10 cellular contexts compared by ENCODE assay signal in the genomic region with DNA sequence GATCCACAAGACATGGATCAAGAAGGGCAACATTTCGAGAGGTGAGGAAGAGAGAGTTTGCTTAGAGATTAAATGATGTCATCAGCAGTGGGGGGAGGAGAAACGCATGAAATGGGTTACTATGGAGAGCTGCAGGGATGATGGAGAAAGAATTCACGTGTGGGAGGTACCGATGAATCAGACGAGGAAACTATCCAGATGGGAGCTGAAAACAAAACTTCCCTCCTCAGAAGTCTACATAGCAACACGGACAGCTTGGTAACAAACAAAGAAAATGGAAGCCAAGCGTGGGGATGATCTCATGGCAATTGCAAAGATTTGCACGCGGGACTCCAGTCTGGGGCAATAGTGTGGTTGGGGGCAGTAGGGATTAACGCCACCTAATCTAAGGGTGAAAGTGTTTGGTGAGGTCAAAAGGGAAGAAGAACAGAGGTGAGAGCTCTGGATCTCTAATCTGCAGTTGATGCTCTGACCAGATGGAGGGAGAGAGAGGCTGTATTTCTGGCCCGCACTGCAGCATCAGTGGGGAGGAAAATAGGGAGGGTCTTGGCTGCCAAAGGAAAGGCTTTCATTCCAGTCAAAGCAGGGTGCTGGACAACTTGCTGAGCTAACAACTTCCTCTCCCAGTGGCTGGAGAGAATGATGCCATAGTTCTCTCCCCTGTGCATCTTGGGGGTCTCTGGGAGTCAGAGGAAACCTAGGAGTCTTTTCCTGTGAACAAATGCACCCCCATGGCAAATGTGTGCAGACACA. TPM values are rescaled to one million over a fixed set of nuclear protein-coding genes. Genes with fewer than 3 reads are reported as not detected.
DNase-seq lines count a peak whose midpoint lies in the region; ATAC-seq, FAIRE-seq and TF ChIP-seq lines count a peak whose summit lies in the region.
"Had no signal": no experiment of that assay in that cellular context is flagged by ENCODE, and none has a peak within 500 bp of the region (broad histone marks: within the 10 kb centered on the region; RNA-seq: fewer than 3 reads in every experiment).

No MANE protein-coding gene starts in this region.

- H3K18ac ChIP-seq in H9 (ENCODE audit: insufficient read length, low read depth, low read length) = no peak overlapping the region

- H3K23me2 ChIP-seq in H9 (ENCODE audit: insufficient read length, low read depth, low read length, poor library complexity, severe bottlenecking) = no peaks in the 10 kb centered on the region

- H2AK5ac ChIP-seq in H9 (ENCODE audit: insufficient read length, low read length) = no peak overlapping the region

- no peak overlapping the region for H3K9ac ChIP-seq in H9 (ENCODE audit: extremely low read depth, insufficient read length, low read length)
- H3K9ac ChIP-seq in K562 (ENCODE audit: insufficient read depth in 1 of 2, low read depth in 2 of 2, low read length in 2 of 2) = no peak overlapping the region
- H3K9ac ChIP-seq in stomach smooth muscle (ENCODE audit: low read length in 2 of 2) = peak overlapping the region in 1 of 2 donors; percentile 21

- H3K9me3 ChIP-seq in H9 (ENCODE audit: control insufficient read depth, low read depth, low read length) (no peaks in the 10 kb centered on the region), K562 (replicated peaks; ENCODE audit: control insufficient read depth, insufficient read depth, low read depth, low read length) (no peaks in the 10 kb centered on the region), stomach smooth muscle (ENCODE audit: control insufficient read depth in 2 of 2, low read length in 2 of 2) (no peaks in the 10 kb centered on the region)

- in situ Hi-C loops in K562 (cut with MboI) = no loop called here

- no peak overlapping the region for H4K8ac ChIP-seq in H9 (replicated peaks; ENCODE audit: insufficient read length, low read depth, low read length)

- H3K4ac ChIP-seq in H9 (ENCODE audit: low read depth, low read length) = no peak overlapping the region

- ATAC-seq in K562 = no peak
- ATAC-seq: activated CD4-positive, CD25-positive, alpha-beta regulatory T cell treated with anti-CD3 and anti-CD28 coated beads, Interleukin-2, amount 50 U/mL, for 24 hours; left colon had no signal

- H3K36me3 Mint-ChIP-seq in H9 (ENCODE audit: insufficient read depth in 1 of 3, low read depth in 3 of 3) = no peaks in the 10 kb centered on the region
- H3K36me3 Mint-ChIP-seq in T-helper 2 cell treated with Interferon-gamma antibody and Interleukin-4, amounts not matched to agents 5 μg/mL and 100 μg/mL, for 36 hours (ENCODE audit: low read depth) = no peaks in the 10 kb centered on the region

- H2BK12ac ChIP-seq in H9 (ENCODE audit: insufficient read length, low read depth, low read length) = no peak overlapping the region

- TF ChIP-seq CTCF in H9 (conservative IDR thresholded peaks at IDR 0.05) (no peak), K562 (IDR thresholded peaks at IDR 0.05 in 2 of 3, conservative IDR thresholded peaks at IDR 0.05 in 1 of 3; ENCODE audit: insufficient read depth in 2 of 3, low read depth in 1 of 3, low read length in 3 of 3) (no peak)

- H3K36me3 ChIP-seq in K562 (ENCODE audit: control insufficient read depth, insufficient read depth, low read length) (no peaks in the 10 kb centered on the region), stomach smooth muscle (ENCODE audit: control insufficient read depth in 2 of 2, insufficient read depth in 2 of 2, low read length in 2 of 2) (no peaks in the 10 kb centered on the region)

- H3K27ac Mint-ChIP-seq in H9 = peak overlapping the region in 2 of 3 experiments; percentile 11 to 73; a peak in 3 of 7 replicates
- H3K27ac Mint-ChIP-seq in T-helper 2 cell treated with Interferon-gamma antibody and Interleukin-4, amounts not matched to agents 5 μg/mL and 100 μg/mL, for 36 hours = no peak overlapping the region

- H3K27me3 Mint-ChIP-seq in H9 (ENCODE audit: low read depth) = peaks cover 8% of the 10 kb centered on the region
- no peaks in the 10 kb centered on the region for H3K27me3 Mint-ChIP-seq in T-helper 2 cell treated with Interferon-gamma antibody and Interleukin-4, amounts not matched to agents 5 μg/mL and 100 μg/mL, for 36 hours (ENCODE audit: low read depth)

- H3K79me2 ChIP-seq in H9 (ENCODE audit: insufficient read depth, low read length) (no peaks in the 10 kb centered on the region), K562 (ENCODE audit: control insufficient read depth, insufficient read depth, low read length) (no peaks in the 10 kb centered on the region)

- POLR2A ChIA-PET in K562 (lab: Yijun Ruan, JAX) = interaction anchor here (0.6 kb wide), 2 partner anchors 17 to 114 kb away, joined by 3 to 4 read pairs; no protein-coding TSS in a partner anchor

- no peak overlapping the region for H2BK20ac ChIP-seq in H9 (ENCODE audit: low read depth, low read length, poor library complexity, severe bottlenecking)

- WGBS in H9 (ENCODE audit: extremely low coverage, insufficient read length, low lambda C conversion rate) = no CpG with 5 or more reads among the region's 11 CpGs
- 0% methylated on average over 11 of the region's 11 CpGs for WGBS in K562 (ENCODE audit: insufficient coverage, low coverage, missing lambda C conversion rate)

- no peak overlapping the region for H3K56ac ChIP-seq in H9 (ENCODE audit: insufficient read length, low read depth, low read length)

- H3K27me3 ChIP-seq in H9 (ENCODE audit: insufficient read depth, low read length) (no peaks in the 10 kb centered on the region), K562 (ENCODE audit: control insufficient read depth in 2 of 2, insufficient read depth in 2 of 2, low read length in 2 of 2) (peaks cover 2 to 22% of the 10 kb centered on the region in 2 experiments), stomach smooth muscle (ENCODE audit: control insufficient read depth in 1 of 2, insufficient read depth in 2 of 2, low read length in 2 of 2) (no peaks in the 10 kb centered on the region)

- no peak overlapping the region for H2AFZ ChIP-seq in H9 (ENCODE audit: low read length)
- no peak overlapping the region for H2AFZ ChIP-seq in K562 (ENCODE audit: low read depth, low read length)

- H3T11ph ChIP-seq in H9 (ENCODE audit: low read length) = no peak overlapping the region

- no peak for TF ChIP-seq POLR2A in K562 (conservative IDR thresholded peaks at IDR 0.05)
- TF ChIP-seq POLR2A in GM12891 (IDR thresholded peaks at IDR 0.05; ENCODE audit: low read depth, low read length) = no peak

- H3K4me3 ChIP-seq in K562 (no peak overlapping the region), stomach smooth muscle (ENCODE audit: low read length in 2 of 2) (peak overlapping the region in 1 of 2 donors; percentile 2)

- H4K20me1 ChIP-seq in H9 (ENCODE audit: control insufficient read depth, insufficient read depth, insufficient read length) (no peaks in the 10 kb centered on the region), K562 (replicated peaks; ENCODE audit: control insufficient read depth, insufficient read depth, low read length) (no peaks in the 10 kb centered on the region; the same call in 1 of the 2 replicates)

- CTCF ChIA-PET in K562 (lab: Yijun Ruan, JAX; ENCODE audit: low intra/inter-chr PET ratio) = no interaction called here

- H4K5ac ChIP-seq in H9 (ENCODE audit: insufficient read length, low read depth, low read length) = no peak overlapping the region

- intact Hi-C loops in K562 (cut with micrococcal nuclease) = no loop called here

- no peaks in the 10 kb centered on the region for H3K79me1 ChIP-seq in H9 (ENCODE audit: insufficient read depth, low read depth, low read length, poor library complexity, severe bottlenecking)

- H3K4me1 ChIP-seq in H9 (ENCODE audit: insufficient read depth, low read length) = no peaks in the 10 kb centered on the region
- H3K4me1 ChIP-seq in K562 (replicated peaks in 1 of 2; ENCODE audit: control insufficient read depth in 2 of 2, insufficient read depth in 2 of 2, low read length in 2 of 2) = no peaks in the 10 kb centered on the region
- H3K4me1 ChIP-seq in stomach smooth muscle (ENCODE audit: control insufficient read depth, insufficient read depth, low read length) = peaks cover 10% of the 10 kb centered on the region

- no peak overlapping the region for H3K4me2 ChIP-seq in H9 (ENCODE audit: insufficient read depth, insufficient read length, low read length)
- no peak overlapping the region for H3K4me2 ChIP-seq in K562 (ENCODE audit: insufficient read depth, low read length)

- no peak for TF ChIP-seq RAD21 in K562 (CRISPR knock-in tag; conservative IDR thresholded peaks at IDR 0.05 in 1 of 2, IDR thresholded peaks at IDR 0.05 in 1 of 2)

- no peak overlapping the region for H2BK120ac ChIP-seq in H9 (ENCODE audit: low read depth, low read length, poor library complexity, severe bottlenecking)

- DNase-seq in H9 = no peak
- no peak for DNase-seq in K562 (ENCODE audit: extremely low read depth in 1 of 4, low spot score in 3 of 4)
- peak; percentile 17 for DNase-seq in hepatic stellate cell (ENCODE audit: low spot score)
- DNase-seq in NCI-H82 treated with DMSO at 0.1 percent for 48 hours (lab: John Stamatoyannopoulos, UW; ENCODE audit: unreplicated experiment) = no peak
- no peak for DNase-seq in T-helper 2 cell treated with Interferon-gamma antibody and Interleukin-4, amounts not matched to agents 5 μg/mL and 100 μg/mL, for 36 hours (ENCODE audit: low spot score)
- DNase-seq in GM12891 (ENCODE audit: insufficient read length, low spot score) = no peak
- no peak for DNase-seq in OCI-M1 (lab: John Stamatoyannopoulos, UW)
- DNase-seq: left colon had no signal

- H3K14ac ChIP-seq in H9 (ENCODE audit: insufficient read depth, low read length) = no peak overlapping the region

- FAIRE-seq in K562 (lab: Jason Lieb, UNC) (no peak), GM12891 (lab: Jason Lieb, UNC) (no peak)

- peaks cover 6% of the 10 kb centered on the region in 2 experiments for H3K4me1 Mint-ChIP-seq in H9
- H3K4me1 Mint-ChIP-seq in T-helper 2 cell treated with Interferon-gamma antibody and Interleukin-4, amounts not matched to agents 5 μg/mL and 100 μg/mL, for 36 hours (ENCODE audit: low read depth) = no peaks in the 10 kb centered on the region

- H3K23ac ChIP-seq in H9 (ENCODE audit: insufficient read length, low read depth, low read length) = no peak overlapping the region

- H3K9me3 Mint-ChIP-seq in H9 = no peaks in the 10 kb centered on the region
- H3K9me3 Mint-ChIP-seq in T-helper 2 cell treated with Interferon-gamma antibody and Interleukin-4, amounts not matched to agents 5 μg/mL and 100 μg/mL, for 36 hours = no peaks in the 10 kb centered on the region

- H3K27ac ChIP-seq in H9 (ENCODE audit: insufficient read length, low read depth, low read length) (no peak overlapping the region), K562 (ENCODE audit: extremely low read depth, low read depth, low read length) (no peak overlapping the region), stomach smooth muscle (ENCODE audit: low read length) (peak overlapping the region; percentile 11)

- H3K9me1 ChIP-seq in K562 (ENCODE audit: control insufficient read depth, insufficient read depth, low read length) = no peaks in the 10 kb centered on the region

- no peak for TF ChIP-seq EP300 in K562 (IDR thresholded peaks at IDR 0.05; ENCODE audit: low read length)

- H2BK15ac ChIP-seq in H9 (ENCODE audit: low read depth, low read length) = no peak overlapping the region

- H4K91ac ChIP-seq in H9 (ENCODE audit: insufficient read length, low read depth, low read length) = no peak overlapping the region

- no peak overlapping the region for H3K4me3 Mint-ChIP-seq in H9
- H3K4me3 Mint-ChIP-seq in T-helper 2 cell treated with Interferon-gamma antibody and Interleukin-4, amounts not matched to agents 5 μg/mL and 100 μg/mL, for 36 hours = no peak overlapping the region

- BruUV-seq in K562 (replicated peaks; lab: Mats Ljungman, UMichigan) = no TSS peak

- H2BK5ac ChIP-seq in H9 (ENCODE audit: insufficient read length, low read length) = no peak overlapping the region

RNA-seq across cellular contexts. Expression of a gene that starts 43.4 kb away (rescaled TPM):
- 1.7 TPM in 2 replicates for total RNA-seq in H9 (2021)
- total RNA-seq in K562 (2011; cell fraction: chromatin; rRNA removed; ENCODE audit: low replicate concordance) = 0.32 and 1.3 TPM in 2 replicates
- 0.50 TPM in 1 of 2 replicates, not detected in the other for total RNA-seq in K562 (2011; cell fraction: nucleolus; rRNA removed)
- total RNA-seq in K562 (2011; cell fraction: nucleoplasm; rRNA removed) = 0.61 TPM in 1 of 2 replicates, not detected in the other
- total RNA-seq in K562 (2014; rRNA removed) = 0.90 and 1.2 TPM in 2 replicates
- total RNA-seq in K562 (2014; rRNA removed; fragmentation: Illumina TruSeq; extraction: Trizol) = 4.8 and 5.7 TPM in 2 replicates
- 1.7 and 1.9 TPM in 2 replicates for total RNA-seq in K562 (2015; rRNA removed; fragmentation: Illumina TruSeq; extraction: Trizol)
- 0.33 and 0.60 TPM in 2 replicates for total RNA-seq in K562 (2021)
- 3.0 and 7.0 TPM in 2 replicates for polyA plus RNA-seq in K562 (2011; rRNA removed)
- 0.51 and 0.72 TPM in 2 replicates for polyA plus RNA-seq in K562 (2011; cell fraction: cytosol; rRNA removed)
- 0.31 and 1.7 TPM in 2 replicates for polyA plus RNA-seq in K562 (2011; cell fraction: nucleus; rRNA removed)
- 2.2 and 3.0 TPM in 2 replicates for polyA plus RNA-seq in K562 (2012)
- 5.7 and 6.1 TPM in 2 replicates for polyA plus RNA-seq in K562 (2014; fragmentation: Illumina TruSeq; extraction: Trizol)
- polyA plus RNA-seq in K562 (2014; fragmentation: Nextera tagmentation; extraction: Ambion mirVana) = 1 to 10 TPM; 1.8 to 3.4 TPM
- 0.33 and 1.0 TPM in 2 replicates for polyA plus RNA-seq in K562 (2014; rRNA removed)
- polyA minus RNA-seq in K562 (2011; rRNA and poly(A)+ RNA removed) = 7.6 and 10.0 TPM in 2 replicates
- 1.3 and 1.4 TPM in 2 replicates for polyA minus RNA-seq in K562 (2011; cell fraction: cytosol; rRNA and poly(A)+ RNA removed)
- polyA minus RNA-seq in K562 (2011; cell fraction: nucleus; rRNA and poly(A)+ RNA removed) = 0.27 and 1.1 TPM in 2 replicates
- 1.6 TPM for polyA plus RNA-seq in GM12891 (2012; ENCODE audit: low read depth, missing spikeins)
